Comparison of ENCODE assay signal across 24 cellular contexts in genomic region chr2:129775941-129776653, GRCh38.
A peak's percentile ranks its signal among the peaks of the same experiment; 100 is the strongest.
DNase-seq lines count a peak whose midpoint lies in the region; ATAC-seq and TF ChIP-seq lines count a peak whose summit lies in the region.
"Had no signal": no experiment of that assay in that cellular context is flagged by ENCODE, and none has a peak within 500 bp of the region (broad histone marks: within the 10 kb centered on the region; RNA-seq: fewer than 3 reads in every experiment).

No MANE protein-coding gene starts in this region.

- CTCF ChIA-PET in activated CD8-positive, alpha-beta memory T cell treated with anti-CD3 and anti-CD28 coated beads, Interleukin-2, amount 10 ng/mL, durations not matched to agents 7 days and 5 days (lab: Charles Lee), result no interaction called here

- H3K9me3 ChIP-seq in adrenal gland (replicated peaks in 1 of 3), result no peaks in the 10 kb centered on the region
- H3K9me3 ChIP-seq: HAP-1, MG63, SJCRH30 had no signal

- H3K4me1 Mint-ChIP-seq in activated CD8-positive, alpha-beta memory T cell treated with anti-CD3 and anti-CD28 coated beads, Interleukin-2, amount 10 ng/mL, durations not matched to agents 7 days and 5 days, result no peaks in the 10 kb centered on the region
- H3K4me1 Mint-ChIP-seq in mesothelial cell of epicardium, result peaks cover 51% of the 10 kb centered on the region
- H3K4me1 Mint-ChIP-seq: CD4-positive, CD25-positive, alpha-beta regulatory T cell had no signal

- no peaks in the 10 kb centered on the region for H3K27me3 Mint-ChIP-seq in activated CD8-positive, alpha-beta memory T cell treated with anti-CD3 and anti-CD28 coated beads, Interleukin-2, amount 10 ng/mL, durations not matched to agents 7 days and 5 days
- no peaks in the 10 kb centered on the region for H3K27me3 Mint-ChIP-seq in mesothelial cell of epicardium (ENCODE audit: low read depth)

- H3K27me3 ChIP-seq in adrenal gland, result no peaks in the 10 kb centered on the region
- H3K27me3 ChIP-seq: BLaER1, MG63, SJCRH30 had no signal

- no peaks in the 10 kb centered on the region for H3K9me3 Mint-ChIP-seq in activated CD8-positive, alpha-beta memory T cell treated with anti-CD3 and anti-CD28 coated beads, Interleukin-2, amount 10 ng/mL, durations not matched to agents 7 days and 5 days (ENCODE audit: low read depth)
- H3K9me3 Mint-ChIP-seq in mesothelial cell of epicardium, result peaks cover 23% of the 10 kb centered on the region

- WGBS in adrenal gland, 4 donors, result 67 to 84% (median 76%) methylated on average over 3 of the region's 3 CpGs

- no peak overlapping the region for H3K4me3 Mint-ChIP-seq in activated CD8-positive, alpha-beta memory T cell treated with anti-CD3 and anti-CD28 coated beads, Interleukin-2, amount 10 ng/mL, durations not matched to agents 7 days and 5 days
- no peak overlapping the region for H3K4me3 Mint-ChIP-seq in mesothelial cell of epicardium
- H3K4me3 Mint-ChIP-seq: CD4-positive, CD25-positive, alpha-beta regulatory T cell; HFFc6 had no signal

- intact Hi-C loops in adrenal gland (cut with DNase I), result no loop called here

- no peak overlapping the region for H3K27ac Mint-ChIP-seq in activated CD8-positive, alpha-beta memory T cell treated with anti-CD3 and anti-CD28 coated beads, Interleukin-2, amount 10 ng/mL, durations not matched to agents 7 days and 5 days
- H3K27ac Mint-ChIP-seq in mesothelial cell of epicardium, result peak overlapping the region; percentile 44
- H3K27ac Mint-ChIP-seq: CD4-positive, CD25-positive, alpha-beta regulatory T cell; HFFc6 had no signal

- TF ChIP-seq CTCF in mesothelial cell of epicardium (IDR thresholded peaks at IDR 0.05; ENCODE audit: unreplicated experiment) (no peak), adrenal gland (IDR thresholded peaks at IDR 0.05) (no peak)

- DNase-seq in activated CD8-positive, alpha-beta memory T cell treated with anti-CD3 and anti-CD28 coated beads, Interleukin-2, amount 10 ng/mL, durations not matched to agents 7 days and 5 days, result peak; percentile 21
- no peak for DNase-seq in activated CD8-positive, alpha-beta memory T cell treated with anti-CD3 and anti-CD28 coated beads for 24 hours
- DNase-seq in ecto neural progenitor cell (ENCODE audit: low spot score), result peak; percentile 22
- no peak for DNase-seq in mesothelial cell of epicardium (ENCODE audit: low spot score in 2 of 2, unreplicated experiment in 2 of 2)
- DNase-seq in adrenal gland, result no peak
- DNase-seq: 8988T; CD4-positive, CD25-positive, alpha-beta regulatory T cell; DMS153; DND-41; HFFc6; KG1; MG63; NCI-H1105 treated with DMSO at 0.1 percent for 48 hours; NCI-H146; NCI-H1930; NCI-H2227 treated with DMSO at 0.1 percent for 48 hours; NCI-H526 treated with DMSO at 0.1 percent for 48 hours; PC-9; SJCRH30 had no signal

- H3K36me3 ChIP-seq in adrenal gland (replicated peaks in 1 of 2), result no peaks in the 10 kb centered on the region
- H3K36me3 ChIP-seq: BLaER1, HAP-1, MG63, SJCRH30 had no signal

- ATAC-seq in activated CD8-positive, alpha-beta memory T cell treated with anti-CD3 and anti-CD28 coated beads, Interleukin-2, amount 10 ng/mL, durations not matched to agents 7 days and 5 days, result no peak
- ATAC-seq in GM21360 (IDR thresholded peaks at IDR 0.05; ENCODE audit: unreplicated experiment) (no peak), GM19395 (IDR thresholded peaks at IDR 0.05; ENCODE audit: unreplicated experiment) (no peak)
- ATAC-seq: Right ventricle myocardium inferior had no signal

- TF ChIP-seq POLR2A in adrenal gland (IDR thresholded peaks at IDR 0.05), result no peak

- H3K4me3 ChIP-seq in adrenal gland, result no peak overlapping the region
- H3K4me3 ChIP-seq: BLaER1, HAP-1, MG63, PC-9, SJCRH30 had no signal

- no peaks in the 10 kb centered on the region for H3K36me3 Mint-ChIP-seq in activated CD8-positive, alpha-beta memory T cell treated with anti-CD3 and anti-CD28 coated beads, Interleukin-2, amount 10 ng/mL, durations not matched to agents 7 days and 5 days
- peaks cover 6% of the 10 kb centered on the region for H3K36me3 Mint-ChIP-seq in mesothelial cell of epicardium
- H3K36me3 Mint-ChIP-seq: CD4-positive, CD25-positive, alpha-beta regulatory T cell had no signal

- no peak overlapping the region for H3K27ac ChIP-seq in adrenal gland
- H3K27ac ChIP-seq: BLaER1, PC-9, SJCRH30 had no signal

- H3K4me1 ChIP-seq in adrenal gland (replicated peaks in 1 of 2), result no peaks in the 10 kb centered on the region
- H3K4me1 ChIP-seq: HAP-1, SJCRH30 had no signal

Comparison
In these comparisons a context has a peak if more than half of its experiments do, and no peak if none do; other contexts are left out.
1. DNase-seq: peak in activated CD8-positive, alpha-beta memory T cell treated with anti-CD3 and anti-CD28 coated beads, Interleukin-2, amount 10 ng/mL, durations not matched to agents 7 days and 5 days (single experiment) and ecto neural progenitor cell (single experiment); none in activated CD8-positive, alpha-beta memory T cell treated with anti-CD3 and anti-CD28 coated beads for 24 hours (single experiment), mesothelial cell of epicardium (0 of 2) and adrenal gland (0 of 7).